9 cellular contexts compared by ENCODE assay signal in genomic region chr5:783881-784427, GRCh38. TPM values are rescaled to one million over a fixed set of nuclear protein-coding genes. Genes with fewer than 3 reads are reported as not detected.
DNase-seq lines count a peak whose midpoint lies in the region; ATAC-seq and TF ChIP-seq lines count a peak whose summit lies in the region.
"Not testable (repeated sequence)": the region's sequence is repeated elsewhere in the genome, so short reads cannot be mapped to it uniquely, and the experiment has no call there.
"Had no signal": no experiment of that assay in that cellular context is flagged by ENCODE, and none has a peak within 500 bp of the region (broad histone marks: within the 10 kb centered on the region; RNA-seq: fewer than 3 reads in every experiment).

No MANE protein-coding gene starts in this region.

- H3K4me3 Mint-ChIP-seq in H9 = peak overlapping the region; percentile 37 to 69
- peak overlapping the region; percentile 55 for H3K4me3 Mint-ChIP-seq in activated B cell treated with CpG ODN at 0.5 μM for 24 hours
- peak overlapping the region; percentile 27 to 86 (median 76) for H3K4me3 Mint-ChIP-seq in naive B cell

- DNase-seq in COLO829 (ENCODE audit: low spot score) (peak; percentile 1), H9 (peak; percentile 56), NCI-H146 (lab: John Stamatoyannopoulos, UW) (peak; percentile 15), activated B cell treated with CpG ODN at 0.5 μM for 24 hours (peak; percentile 43), left ventricle myocardium superior (peak; percentile 55), naive B cell (peak; percentile 30)
- DNase-seq in cardiac fibroblast (ENCODE audit: low read depth in 2 of 2); stomach: not testable (repeated sequence)

- not testable (repeated sequence) for H3K79me1 ChIP-seq in H9 (ENCODE audit: insufficient read depth, low read depth, low read length, poor library complexity, severe bottlenecking)

- H3K27me3 ChIP-seq in H9 (ENCODE audit: insufficient read depth, low read length) = not testable (repeated sequence)
- peaks cover 0 to 24% (median 9%) of the 10 kb centered on the region in 3 donors for H3K27me3 ChIP-seq in stomach

- CTCF ChIA-PET in activated B cell treated with CpG ODN at 0.5 μM for 24 hours (lab: Charles Lee) = not testable (repeated sequence)

- peak overlapping the region; percentile 28 for H3K4me2 ChIP-seq in H9 (ENCODE audit: insufficient read depth, insufficient read length, low read length)

- not testable (repeated sequence) for H2AK5ac ChIP-seq in H9 (ENCODE audit: insufficient read length, low read length)

- no CpG with 5 or more reads among the region's 43 CpGs for WGBS in H9 (ENCODE audit: extremely low coverage, insufficient read length, low lambda C conversion rate)
- WGBS in stomach, 5 donors = 0 to 3% (median 0%) methylated on average over 11 to 43 of the region's 43 CpGs

- POLR2A ChIA-PET in activated B cell treated with CpG ODN at 0.5 μM for 24 hours (lab: Charles Lee) = not testable (repeated sequence)

- H2BK120ac ChIP-seq in H9 (ENCODE audit: low read depth, low read length, poor library complexity, severe bottlenecking) = not testable (repeated sequence)

- H3K4ac ChIP-seq in H9 (ENCODE audit: low read depth, low read length) = not testable (repeated sequence)

- not testable (repeated sequence) for H3T11ph ChIP-seq in H9 (ENCODE audit: low read length)

- TF ChIP-seq CTCF in H9 (conservative IDR thresholded peaks at IDR 0.05); activated B cell treated with CpG ODN at 0.5 μM for 24 hours (IDR thresholded peaks at IDR 0.05); cardiac fibroblast (IDR thresholded peaks at IDR 0.05; ENCODE audit: low read depth, low read length); stomach (IDR thresholded peaks at IDR 0.05): not testable (repeated sequence)

- H3K18ac ChIP-seq in H9 (ENCODE audit: insufficient read length, low read depth, low read length) = not testable (repeated sequence)

- H4K20me1 ChIP-seq in H9 (ENCODE audit: control insufficient read depth, insufficient read depth, insufficient read length) = not testable (repeated sequence)

- not testable (repeated sequence) for H2BK12ac ChIP-seq in H9 (ENCODE audit: insufficient read length, low read depth, low read length)

- not testable (repeated sequence) for TF ChIP-seq POLR2A in stomach (IDR thresholded peaks at IDR 0.05)

- H3K23me2 ChIP-seq in H9 (ENCODE audit: insufficient read length, low read depth, low read length, poor library complexity, severe bottlenecking) = not testable (repeated sequence)

- H4K91ac ChIP-seq in H9 (ENCODE audit: insufficient read length, low read depth, low read length) = not testable (repeated sequence)

- not testable (repeated sequence) for H2AFZ ChIP-seq in H9 (ENCODE audit: low read length)

- H3K14ac ChIP-seq in H9 (ENCODE audit: insufficient read depth, low read length) = not testable (repeated sequence)

- not testable (repeated sequence) for H4K8ac ChIP-seq in H9 (replicated peaks; ENCODE audit: insufficient read length, low read depth, low read length)

- H4K5ac ChIP-seq in H9 (ENCODE audit: insufficient read length, low read depth, low read length) = not testable (repeated sequence)

- not testable (repeated sequence) for H2BK15ac ChIP-seq in H9 (ENCODE audit: low read depth, low read length)

- H3K27ac Mint-ChIP-seq in H9, activated B cell treated with CpG ODN at 0.5 μM for 24 hours: not testable (repeated sequence)
- H3K27ac Mint-ChIP-seq in naive B cell = peak overlapping the region in 1 of 6 donors; percentile 51

- not testable (repeated sequence) for ATAC-seq in activated B cell treated with CpG ODN at 0.5 μM for 24 hours (ENCODE audit: low read depth)
- ATAC-seq in left ventricle myocardium superior (peak; percentile 18), naive B cell (ENCODE audit: low read depth in 2 of 2) (peak in 1 of 2 donors; percentile 14)

- H3K79me2 ChIP-seq in H9 (ENCODE audit: insufficient read depth, low read length) = not testable (repeated sequence)

- H2BK20ac ChIP-seq in H9 (ENCODE audit: low read depth, low read length, poor library complexity, severe bottlenecking) = not testable (repeated sequence)

- peaks cover 8 to 16% (median 12%) of the 10 kb centered on the region in 3 experiments; a peak in 6 of 7 replicates for H3K36me3 Mint-ChIP-seq in H9 (ENCODE audit: insufficient read depth in 1 of 3, low read depth in 3 of 3)
- H3K36me3 Mint-ChIP-seq in activated B cell treated with CpG ODN at 0.5 μM for 24 hours (ENCODE audit: low read depth); naive B cell: not testable (repeated sequence)

- not testable (repeated sequence) for H3K4me1 ChIP-seq in H9 (ENCODE audit: insufficient read depth, low read length)
- H3K4me1 ChIP-seq in stomach = peaks cover 12 to 26% (median 24%) of the 10 kb centered on the region in 4 donors

- not testable (repeated sequence) for H3K36me3 ChIP-seq in stomach

- H3K56ac ChIP-seq in H9 (ENCODE audit: insufficient read length, low read depth, low read length) = not testable (repeated sequence)

- peaks cover 10 to 13% of the 10 kb centered on the region in 2 experiments; a peak in 4 of 5 replicates for H3K9me3 Mint-ChIP-seq in H9
- H3K9me3 Mint-ChIP-seq in activated B cell treated with CpG ODN at 0.5 μM for 24 hours, naive B cell: not testable (repeated sequence)

- H3K23ac ChIP-seq in H9 (ENCODE audit: insufficient read length, low read depth, low read length) = not testable (repeated sequence)

- not testable (repeated sequence) for H3K4me1 Mint-ChIP-seq in H9, activated B cell treated with CpG ODN at 0.5 μM for 24 hours
- peaks cover 2 to 12% (median 4%) of the 10 kb centered on the region in 3 donors for H3K4me1 Mint-ChIP-seq in naive B cell

- TF ChIP-seq EP300 in stomach (IDR thresholded peaks at IDR 0.05) = not testable (repeated sequence)

- H2BK5ac ChIP-seq in H9 (ENCODE audit: insufficient read length, low read length) = not testable (repeated sequence)

- not testable (repeated sequence) for H3K9me3 ChIP-seq in H9 (ENCODE audit: control insufficient read depth, low read depth, low read length); stomach

- intact Hi-C loops in activated B cell treated with CpG ODN at 0.5 μM for 24 hours (cut with micrococcal nuclease) = loop anchor here (2.0 to 5.0 kb wide), 2 partner anchors 91 to 108 kb away; partner anchors contain the start of genes BRD9, TPPP and TRIP13
- intact Hi-C loops in left ventricle myocardium superior (cut with micrococcal nuclease); stomach (cut with DNase I; ENCODE audit: low total_unique reads): not testable (repeated sequence)

- H3K27me3 Mint-ChIP-seq in H9 (ENCODE audit: low read depth) = peaks cover 31% of the 10 kb centered on the region
- not testable (repeated sequence) for H3K27me3 Mint-ChIP-seq in activated B cell treated with CpG ODN at 0.5 μM for 24 hours
- H3K27me3 Mint-ChIP-seq in naive B cell = peaks cover 4 to 34% (median 14%) of the 10 kb centered on the region in 3 donors

- H3K27ac ChIP-seq in H9 (ENCODE audit: insufficient read length, low read depth, low read length) = not testable (repeated sequence)
- H3K27ac ChIP-seq in stomach = peak overlapping the region; percentile 19 to 85 (median 64)

- H3K4me3 ChIP-seq in cardiac fibroblast (replicated peaks in 1 of 2; ENCODE audit: low read depth in 2 of 2, low read length in 2 of 2) = peak overlapping the region; percentile 7 to 28
- peak overlapping the region; percentile 57 to 97 (median 84) for H3K4me3 ChIP-seq in stomach

- not testable (repeated sequence) for H3K9ac ChIP-seq in H9 (ENCODE audit: extremely low read depth, insufficient read length, low read length)

RNA-seq across cellular contexts. Expression of gene ZDHHC11B, which starts 0.6 kb away (rescaled TPM):
- total RNA-seq in H9 (2021) (0.86 and 1.4 TPM in 2 replicates), activated B cell treated with CpG ODN at 0.5 μM for 24 hours (0.07 and 0.09 TPM in 2 replicates), left ventricle myocardium superior (20.0 TPM), stomach (10 to 100 TPM in 3 of 5 donors, 1 to 10 TPM in 2; 1.8 to 42.4 (median 11.7) TPM)
- polyA plus RNA-seq in naive B cell (ENCODE audit: low read depth in 6 of 6) (not detected), stomach (10 to 100 TPM in 1 of 3 donors, 1 to 10 TPM in 1, under 1 TPM in 1; 0.93 to 11.5 (median 1.2) TPM)
- total RNA-seq: SJSA1 had no signal
